Comparison of ENCODE assay signal across 7 cellular contexts in the genomic region with DNA sequence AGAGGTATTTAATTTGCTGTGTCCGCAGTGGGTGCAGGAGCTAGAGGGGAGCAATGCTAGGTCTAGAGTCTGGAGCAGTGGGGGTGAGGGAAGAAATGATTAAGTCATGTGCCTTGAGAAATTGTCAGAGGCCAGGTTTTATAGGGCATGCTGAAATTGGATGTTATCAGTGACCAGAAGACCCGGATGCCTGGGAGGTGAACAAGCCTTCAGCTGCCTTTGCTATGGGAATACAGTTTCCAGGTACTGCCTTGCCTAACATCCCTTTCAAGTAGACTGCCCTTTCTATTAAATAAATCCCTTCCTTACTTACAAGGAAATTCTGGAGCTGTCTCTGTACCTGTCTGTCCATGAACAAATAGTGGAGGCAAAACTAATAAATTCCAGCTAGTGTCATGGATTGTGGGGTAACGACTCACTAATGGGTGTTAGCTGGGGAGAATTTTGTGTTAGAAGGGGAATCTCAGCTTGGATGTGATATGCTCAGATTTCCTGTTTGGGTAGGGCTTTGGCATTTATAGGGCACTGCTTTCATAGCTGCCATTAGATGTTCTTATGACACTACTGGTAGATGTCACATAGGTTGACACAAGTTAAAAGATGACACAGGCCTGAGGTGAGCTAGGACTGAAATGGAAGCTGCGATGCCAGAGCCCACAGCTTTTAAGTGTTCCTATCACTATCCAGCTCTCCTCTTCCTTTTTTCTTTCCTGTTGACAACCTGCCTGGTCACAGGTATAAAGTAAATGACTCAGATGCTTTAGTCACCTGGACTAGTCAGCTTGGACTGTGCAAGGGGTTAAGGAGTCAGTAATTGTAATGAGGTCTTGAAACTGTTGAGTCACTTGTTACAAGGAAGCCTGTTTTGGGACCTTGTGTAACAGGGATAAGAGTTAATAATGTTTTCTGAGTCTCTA. TPM values are rescaled to one million over a fixed set of nuclear protein-coding genes. Genes with fewer than 3 reads are reported as not detected.
DNase-seq lines count a peak whose midpoint lies in the region; ATAC-seq and TF ChIP-seq lines count a peak whose summit lies in the region.

No MANE protein-coding gene starts in this region.

- peak overlapping the region; percentile 38 to 52 for H3K27ac ChIP-seq in right atrium auricular region

- H3K4me3 ChIP-seq in right atrium auricular region = no peak overlapping the region

- H3K27me3 Mint-ChIP-seq in activated CD4-positive, alpha-beta memory T cell treated with anti-CD3 and anti-CD28 coated beads, Interleukin-2, amount 10 ng/mL, durations not matched to agents 7 days and 5 days = no peaks in the 10 kb centered on the region
- H3K27me3 Mint-ChIP-seq in stimulated activated naive CD8-positive, alpha-beta T cell treated with anti-CD3 and anti-CD28 coated beads, Interleukin-15, amount 100 ng/mL, for 72 hours = no peaks in the 10 kb centered on the region

- peaks cover 79% of the 10 kb centered on the region for H3K4me1 Mint-ChIP-seq in activated CD4-positive, alpha-beta memory T cell treated with anti-CD3 and anti-CD28 coated beads, Interleukin-2, amount 10 ng/mL, durations not matched to agents 7 days and 5 days
- H3K4me1 Mint-ChIP-seq in stimulated activated naive CD8-positive, alpha-beta T cell treated with anti-CD3 and anti-CD28 coated beads, Interleukin-15, amount 100 ng/mL, for 72 hours = peaks cover 89% of the 10 kb centered on the region

- H3K36me3 ChIP-seq in right atrium auricular region = peaks cover 24% of the 10 kb centered on the region

- no peak overlapping the region for H3K4me3 Mint-ChIP-seq in activated CD4-positive, alpha-beta memory T cell treated with anti-CD3 and anti-CD28 coated beads, Interleukin-2, amount 10 ng/mL, durations not matched to agents 7 days and 5 days
- H3K4me3 Mint-ChIP-seq in stimulated activated naive CD8-positive, alpha-beta T cell treated with anti-CD3 and anti-CD28 coated beads, Interleukin-15, amount 100 ng/mL, for 72 hours = peak overlapping the region; percentile 57 to 76

- no peaks in the 10 kb centered on the region for H3K9me3 ChIP-seq in right atrium auricular region

- POLR2A ChIA-PET in activated CD4-positive, alpha-beta memory T cell treated with anti-CD3 and anti-CD28 coated beads, Interleukin-2, amount 10 ng/mL, durations not matched to agents 7 days and 5 days (lab: Charles Lee) = interaction anchor here (1.1 to 11.6 kb wide), 10 partner anchors 8 to 124 kb away, joined by 3 to 413 read pairs (median 6); partner anchors contain the start of gene CHD2

- no peak for DNase-seq in activated CD4-positive, alpha-beta memory T cell treated with anti-CD3 and anti-CD28 coated beads, Interleukin-2, amount 10 ng/mL, durations not matched to agents 7 days and 5 days
- DNase-seq in right atrium auricular region (ENCODE audit: low spot score) = no peak
- no peak for DNase-seq in stimulated activated naive CD8-positive, alpha-beta T cell treated with anti-CD3 and anti-CD28 coated beads, Interleukin-15, amount 100 ng/mL, for 72 hours
- DNase-seq in GM19238 (ENCODE audit: insufficient read length, low spot score) = no peak
- DNase-seq in amniotic stem cell (lab: John Stamatoyannopoulos, UW) = no peak

- ATAC-seq in HG03432 (IDR thresholded peaks at IDR 0.05; ENCODE audit: unreplicated experiment) (peak; percentile 32), GM18511 (IDR thresholded peaks at IDR 0.05; ENCODE audit: unreplicated experiment) (no peak)
- peak; percentile 82 for ATAC-seq in stimulated activated naive CD8-positive, alpha-beta T cell treated with anti-CD3 and anti-CD28 coated beads, Interleukin-15, amount 100 ng/mL, for 72 hours

- CTCF ChIA-PET in activated CD4-positive, alpha-beta memory T cell treated with anti-CD3 and anti-CD28 coated beads, Interleukin-2, amount 10 ng/mL, durations not matched to agents 7 days and 5 days (lab: Charles Lee) = interaction anchor here (0.6 to 5.3 kb wide), 12 partner anchors 13 to 124 kb away, joined by 3 to 74 read pairs (median 5); partner anchors contain the start of gene CHD2

- H3K36me3 Mint-ChIP-seq in activated CD4-positive, alpha-beta memory T cell treated with anti-CD3 and anti-CD28 coated beads, Interleukin-2, amount 10 ng/mL, durations not matched to agents 7 days and 5 days (ENCODE audit: low read depth) = peaks cover 80% of the 10 kb centered on the region

- peak overlapping the region; percentile 59 for H3K27ac Mint-ChIP-seq in activated CD4-positive, alpha-beta memory T cell treated with anti-CD3 and anti-CD28 coated beads, Interleukin-2, amount 10 ng/mL, durations not matched to agents 7 days and 5 days
- peak overlapping the region; percentile 84 to 87 for H3K27ac Mint-ChIP-seq in stimulated activated naive CD8-positive, alpha-beta T cell treated with anti-CD3 and anti-CD28 coated beads, Interleukin-15, amount 100 ng/mL, for 72 hours

- no peaks in the 10 kb centered on the region for H3K9me3 Mint-ChIP-seq in activated CD4-positive, alpha-beta memory T cell treated with anti-CD3 and anti-CD28 coated beads, Interleukin-2, amount 10 ng/mL, durations not matched to agents 7 days and 5 days
- no peaks in the 10 kb centered on the region for H3K9me3 Mint-ChIP-seq in stimulated activated naive CD8-positive, alpha-beta T cell treated with anti-CD3 and anti-CD28 coated beads, Interleukin-15, amount 100 ng/mL, for 72 hours

- no peaks in the 10 kb centered on the region for H3K27me3 ChIP-seq in right atrium auricular region

- TF ChIP-seq CTCF in right atrium auricular region (IDR thresholded peaks at IDR 0.05) = no peak

- H3K4me1 ChIP-seq in right atrium auricular region = peaks cover 0 to 69% of the 10 kb centered on the region in 2 donors

RNA-seq across cellular contexts. Expression of gene CHD2, which starts 21.3 kb away (rescaled TPM):
- total RNA-seq in activated CD4-positive, alpha-beta memory T cell treated with anti-CD3 and anti-CD28 coated beads, Interleukin-2, amount 10 ng/mL, durations not matched to agents 7 days and 5 days = 100 to 1,000 TPM; 141 to 155 TPM
- 10 to 100 TPM; 31.1 to 37.9 TPM for total RNA-seq in right atrium auricular region
